Comparison of ENCODE assay signal across 12 cellular contexts in the genomic region with DNA sequence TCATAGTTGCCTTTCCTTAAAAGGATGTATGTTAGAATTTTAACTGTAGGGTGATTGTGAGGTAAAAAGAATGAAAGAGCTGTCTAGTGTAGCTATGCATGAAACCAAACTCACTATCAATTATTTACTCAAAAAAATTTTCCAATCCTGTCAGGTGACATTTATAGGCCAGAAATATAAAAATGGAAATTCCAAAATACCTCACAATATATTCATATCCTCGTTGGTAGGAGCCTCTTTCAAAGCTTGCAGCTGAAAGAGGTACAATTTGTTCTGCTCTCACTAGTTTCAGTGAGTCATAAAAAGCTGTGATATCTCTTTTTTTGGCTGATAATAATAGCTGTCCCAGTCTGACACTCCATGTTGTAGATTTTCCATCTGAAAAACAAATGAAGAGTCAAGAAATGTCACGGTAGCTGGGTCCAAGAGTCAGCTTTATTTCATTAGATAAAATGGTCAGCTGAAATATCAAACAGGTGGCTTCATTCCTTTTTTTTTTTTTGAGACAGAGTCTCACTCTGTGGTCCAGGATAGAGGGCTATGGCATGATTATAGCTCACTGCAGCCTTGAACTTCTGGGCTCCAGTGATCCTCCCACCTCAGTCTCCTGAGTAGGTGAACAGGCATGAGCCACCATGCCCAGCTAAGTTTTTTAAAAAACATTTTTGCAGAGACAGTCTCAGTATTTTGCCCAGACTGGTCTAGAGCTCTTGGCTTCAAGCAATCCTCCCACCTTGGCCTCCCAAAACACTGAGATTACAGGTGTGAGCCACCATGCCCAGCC. TPM values are rescaled to one million over a fixed set of nuclear protein-coding genes. Genes with fewer than 3 reads are reported as not detected.
DNase-seq lines count a peak whose midpoint lies in the region; ATAC-seq and TF ChIP-seq lines count a peak whose summit lies in the region.
"Had no signal": no experiment of that assay in that cellular context is flagged by ENCODE, and none has a peak within 500 bp of the region (broad histone marks: within the 10 kb centered on the region; RNA-seq: fewer than 3 reads in every experiment).

No MANE protein-coding gene starts in this region.

- WGBS in psoas muscle, 3 donors = 19 to 39% (median 36%) methylated on average over 2 of the region's 2 CpGs
- 35% methylated on average over 2 of the region's 2 CpGs for WGBS in prostate gland

- TF ChIP-seq POLR2A in prostate gland (IDR thresholded peaks at IDR 0.05) = no peak

- H3K27ac ChIP-seq in foreskin keratinocyte (peak overlapping the region; percentile 47), psoas muscle (no peak overlapping the region), prostate gland (no peak overlapping the region)
- H3K27ac ChIP-seq in effector memory CD4-positive, alpha-beta T cell (ENCODE audit: insufficient read depth, low read length, poor library complexity, severe bottlenecking) = no peak overlapping the region
- H3K27ac ChIP-seq: spleen had no signal

- TF ChIP-seq CTCF in GM13977 (IDR thresholded peaks at IDR 0.05; ENCODE audit: extremely low read depth, insufficient read depth, missing control alignments) = no peak
- TF ChIP-seq CTCF in foreskin keratinocyte (conservative IDR thresholded peaks at IDR 0.05) = no peak
- TF ChIP-seq CTCF in psoas muscle (IDR thresholded peaks at IDR 0.05) = no peak
- TF ChIP-seq CTCF in prostate gland (IDR thresholded peaks at IDR 0.05) = no peak

- peak; percentile 65 for ATAC-seq in GM21447 (IDR thresholded peaks at IDR 0.05; ENCODE audit: unreplicated experiment)
- peak; percentile 68 for ATAC-seq in HG03460 (IDR thresholded peaks at IDR 0.05; ENCODE audit: unreplicated experiment)
- ATAC-seq in foreskin keratinocyte = peak; percentile 64
- ATAC-seq in psoas muscle = no peak
- ATAC-seq: GM23338 had no signal

- H3K4me3 ChIP-seq in effector memory CD4-positive, alpha-beta T cell (ENCODE audit: insufficient read depth, low read depth, low read length, poor library complexity, severe bottlenecking) = no peak overlapping the region
- H3K4me3 ChIP-seq in psoas muscle = no peak overlapping the region
- no peak overlapping the region for H3K4me3 ChIP-seq in prostate gland
- H3K4me3 ChIP-seq: GM23338, spleen had no signal

- H3K4me1 ChIP-seq in foreskin keratinocyte = peaks cover 9% of the 10 kb centered on the region
- no peaks in the 10 kb centered on the region for H3K4me1 ChIP-seq in effector memory CD4-positive, alpha-beta T cell (ENCODE audit: control insufficient read depth, insufficient read depth, low read length, poor library complexity, severe bottlenecking)
- peaks cover 12% of the 10 kb centered on the region for H3K4me1 ChIP-seq in psoas muscle
- no peaks in the 10 kb centered on the region for H3K4me1 ChIP-seq in prostate gland (replicated peaks)
- H3K4me1 ChIP-seq: spleen had no signal

- in situ Hi-C loops in GM13977 (cut with MboI; ENCODE audit: low pct_unique_long_range_greater_than_20kb, low sequenced_read_pairs, unreplicated experiment) = no loop called here

- H3K27me3 ChIP-seq in foreskin keratinocyte (no peaks in the 10 kb centered on the region), psoas muscle (ENCODE audit: insufficient read depth in 3 of 3, low read length in 2 of 3) (no peaks in the 10 kb centered on the region), prostate gland (replicated peaks; ENCODE audit: insufficient read depth) (no peaks in the 10 kb centered on the region)
- no peaks in the 10 kb centered on the region for H3K27me3 ChIP-seq in effector memory CD4-positive, alpha-beta T cell (replicated peaks; ENCODE audit: control insufficient read depth, insufficient read depth, low read length, poor library complexity, severe bottlenecking)
- H3K27me3 ChIP-seq: spleen had no signal

- peak; percentile 23 for DNase-seq in GM13977 (ENCODE audit: low spot score)
- peak in 1 of 2 donors; percentile 46 for DNase-seq in foreskin keratinocyte
- DNase-seq in effector memory CD4-positive, alpha-beta T cell = no peak
- DNase-seq in psoas muscle = no peak
- DNase-seq in NOMO-1 (lab: John Stamatoyannopoulos, UW; ENCODE audit: unreplicated experiment in 2 of 2) = no peak
- no peak for DNase-seq in prostate gland (ENCODE audit: low spot score)
- DNase-seq: dermis blood vessel endothelial cell, spleen, T1000 had no signal

- intact Hi-C loops in psoas muscle (cut with DNase I) (loop anchor here in 1 of 2 donors (5.0 kb wide), 1 partner anchor 46 kb away; no protein-coding TSS in a partner anchor), prostate gland (cut with DNase I) (no loop called here)

- H3K9me3 ChIP-seq in effector memory CD4-positive, alpha-beta T cell (ENCODE audit: control insufficient read depth, low read length) = no peaks in the 10 kb centered on the region
- H3K9me3 ChIP-seq in psoas muscle (no peaks in the 10 kb centered on the region), prostate gland (no peaks in the 10 kb centered on the region)

- peaks cover 40% of the 10 kb centered on the region for H3K36me3 ChIP-seq in effector memory CD4-positive, alpha-beta T cell (ENCODE audit: control insufficient read depth, insufficient read depth, low read length)
- H3K36me3 ChIP-seq in psoas muscle (ENCODE audit: insufficient read depth in 1 of 2, low read depth in 1 of 2) (peaks cover 0 to 42% of the 10 kb centered on the region in 2 donors), prostate gland (no peaks in the 10 kb centered on the region)

RNA-seq across cellular contexts. Expression of a gene that starts 50.8 kb away (rescaled TPM):
- total RNA-seq in foreskin keratinocyte (16.6 and 17.9 TPM in 2 replicates), psoas muscle (10 to 100 TPM; 26.7 to 46.1 (median 34.4) TPM), prostate gland (10 to 100 TPM; 32.1 to 33.3 TPM)
- polyA plus RNA-seq in foreskin keratinocyte (1.3 and 1.4 TPM in 2 replicates), psoas muscle (10 to 100 TPM in 1 of 3 donors, 1 to 10 TPM in 2; 3.8 to 17.3 (median 4.6) TPM)

Comparison
In these comparisons a context has a peak if more than half of its experiments do, and no peak if none do; other contexts are left out.
1. ATAC-seq: peak in GM21447 (single experiment), HG03460 (single experiment) and foreskin keratinocyte (single experiment); none in psoas muscle (0 of 4).